2 cellular contexts compared by ENCODE assay signal in the genomic region with DNA sequence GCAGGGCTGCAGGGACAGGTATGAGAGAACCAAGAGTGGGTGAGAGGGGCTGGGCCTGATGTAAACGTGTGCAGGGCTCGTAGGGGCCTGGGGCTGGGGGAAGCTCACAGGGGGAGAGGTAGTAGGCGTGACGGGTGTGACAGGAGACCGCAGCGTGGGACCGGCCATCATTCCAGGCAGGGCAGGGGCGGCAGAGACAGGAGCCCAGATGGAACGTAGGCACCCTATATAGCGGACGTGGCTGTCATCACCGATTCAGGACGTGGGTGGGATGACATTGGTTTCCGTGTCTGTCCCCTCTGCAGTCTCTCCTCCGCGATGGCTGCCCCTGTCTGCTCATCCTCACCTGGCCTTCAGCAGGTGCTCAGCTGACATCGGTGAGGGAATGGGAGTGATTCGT.
TF ChIP-seq lines count a peak whose summit lies in the region.

No MANE protein-coding gene starts in this region.

TF ChIP-seq in IMR-90, 13 proteins besides CTCF, POLR2A, EP300 and RAD21:
- no peak for TF ChIP-seq BHLHE40 (IDR thresholded peaks at IDR 0.05; ENCODE audit: low read depth, low read length)
- no peak for TF ChIP-seq MAFK (IDR thresholded peaks at IDR 0.05; ENCODE audit: low read depth, low read length)
- TF ChIP-seq MXI1 (IDR thresholded peaks at IDR 0.05; ENCODE audit: borderline replicate concordance, low read depth, low read length): no peak
- TF ChIP-seq NFE2L2 (IDR thresholded peaks at IDR 0.05; ENCODE audit: low read depth, low read length): no peak
- no peak for TF ChIP-seq RFX5 (IDR thresholded peaks at IDR 0.05; ENCODE audit: low read depth, low read length)
- TF ChIP-seq CHD1 (IDR thresholded peaks at IDR 0.05; ENCODE audit: low read depth, low read length): no peak
- TF ChIP-seq ELK1 (IDR thresholded peaks at IDR 0.05; ENCODE audit: borderline replicate concordance, low read depth, low read length): no peak
- TF ChIP-seq CEBPB (IDR thresholded peaks at IDR 0.05; ENCODE audit: low read depth, low read length): no peak
- TF ChIP-seq, protein P1, sequence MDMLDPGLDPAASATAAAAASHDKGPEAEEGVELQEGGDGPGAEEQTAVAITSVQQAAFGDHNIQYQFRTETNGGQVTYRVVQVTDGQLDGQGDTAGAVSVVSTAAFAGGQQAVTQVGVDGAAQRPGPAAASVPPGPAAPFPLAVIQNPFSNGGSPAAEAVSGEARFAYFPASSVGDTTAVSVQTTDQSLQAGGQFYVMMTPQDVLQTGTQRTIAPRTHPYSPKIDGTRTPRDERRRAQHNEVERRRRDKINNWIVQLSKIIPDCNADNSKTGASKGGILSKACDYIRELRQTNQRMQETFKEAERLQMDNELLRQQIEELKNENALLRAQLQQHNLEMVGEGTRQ (IDR thresholded peaks at IDR 0.05; ENCODE audit: low read depth, low read length): no peak
- TF ChIP-seq RCOR1 (IDR thresholded peaks at IDR 0.05; ENCODE audit: insufficient replicate concordance, low read length): no peak
- no peak for TF ChIP-seq SMC3 (IDR thresholded peaks at IDR 0.05; ENCODE audit: low read depth, low read length)
- TF ChIP-seq FOS (IDR thresholded peaks at IDR 0.05; ENCODE audit: low read depth, low read length): no peak
- TF ChIP-seq MAZ (IDR thresholded peaks at IDR 0.05; ENCODE audit: borderline replicate concordance, low read depth, low read length): no peak

TF ChIP-seq in H1, 55 proteins besides CTCF, POLR2A, EP300 and RAD21:
- TF ChIP-seq SIN3A (conservative IDR thresholded peaks at IDR 0.05 in 1 of 2, IDR thresholded peaks at IDR 0.05 in 1 of 2; ENCODE audit: low read depth in 1 of 2, low read length in 2 of 2) (no peak), CHD2 (IDR thresholded peaks at IDR 0.05; ENCODE audit: low read length) (no peak)
